8 cellular contexts compared by ENCODE assay signal in genomic region chr16:88737298-88738166, GRCh38. TPM values are rescaled to one million over a fixed set of nuclear protein-coding genes. Genes with fewer than 3 reads are reported as not detected.
DNase-seq lines count a peak whose midpoint lies in the region; ATAC-seq and TF ChIP-seq lines count a peak whose summit lies in the region.

No MANE protein-coding gene starts in this region.

- peak; percentile 34 to 88 (median 54) for DNase-seq in CD8-positive, alpha-beta T cell
- peak; percentile 72 for DNase-seq in NCI-H2227 (lab: John Stamatoyannopoulos, UW; ENCODE audit: unreplicated experiment)
- peak; percentile 82 for DNase-seq in activated CD4-positive, alpha-beta memory T cell treated with anti-CD3 and anti-CD28 coated beads for 36 hours
- DNase-seq in dermis microvascular lymphatic vessel endothelial cell (ENCODE audit: low read depth in 2 of 2) = peak; percentile 50 to 59
- DNase-seq in mesendoderm = peak; percentile 77
- DNase-seq in stimulated activated CD8-positive, alpha-beta memory T cell treated with anti-CD3 and anti-CD28 coated beads, Interleukin-4, amount 100 ng/mL, for 4 hours (ENCODE audit: low read depth in 2 of 2, low spot score in 1 of 2) = peak; percentile 8 to 55
- DNase-seq in putamen (ENCODE audit: low spot score) = no peak

- peak; percentile 95 for TF ChIP-seq CTCF in CD8-positive, alpha-beta T cell (IDR thresholded peaks at IDR 0.05)

- no peak overlapping the region for H2BK120ac ChIP-seq in mesendoderm (ENCODE audit: low read depth, low read length)

- H3K27ac ChIP-seq in CD8-positive, alpha-beta T cell (ENCODE audit: low read depth, low read length) = no peak overlapping the region
- H3K27ac ChIP-seq in mesendoderm (ENCODE audit: low read depth, low read length) = no peak overlapping the region

- no peak overlapping the region for H3K4me3 ChIP-seq in CD8-positive, alpha-beta T cell (ENCODE audit: low read depth, low read length)
- H3K4me3 ChIP-seq in mesendoderm (ENCODE audit: low read length) = no peak overlapping the region

- no peak overlapping the region for H2BK5ac ChIP-seq in mesendoderm (ENCODE audit: low read length)

- no peaks in the 10 kb centered on the region for H3K27me3 ChIP-seq in CD8-positive, alpha-beta T cell (ENCODE audit: insufficient read depth, low read length)
- no peaks in the 10 kb centered on the region for H3K27me3 ChIP-seq in mesendoderm (ENCODE audit: insufficient read depth, low read length, poor library complexity)

- no peaks in the 10 kb centered on the region for H3K79me2 ChIP-seq in mesendoderm (ENCODE audit: control insufficient read depth, insufficient read depth, low read length)

- ATAC-seq in CD8-positive, alpha-beta T cell = peak; percentile 97
- ATAC-seq in GM21390 (IDR thresholded peaks at IDR 0.05; ENCODE audit: unreplicated experiment) = peak; percentile 55

- H3K9ac ChIP-seq in mesendoderm (ENCODE audit: low read length) = no peak overlapping the region

- H4K5ac ChIP-seq in mesendoderm (ENCODE audit: low read length) = no peak overlapping the region

- peaks cover 2% of the 10 kb centered on the region for H3K4me1 Mint-ChIP-seq in CD8-positive, alpha-beta T cell (ENCODE audit: low read depth)
- peaks cover 9% of the 10 kb centered on the region for H3K4me1 Mint-ChIP-seq in activated CD4-positive, alpha-beta memory T cell treated with anti-CD3 and anti-CD28 coated beads for 36 hours (ENCODE audit: low read depth)

- CTCF ChIA-PET in CD8-positive, alpha-beta T cell (lab: Charles Lee) = interaction anchor here (0.6 to 4.0 kb wide), 33 partner anchors 8 to 478 kb away, joined by 3 to 56 read pairs (median 6); partner anchors contain the start of genes MVD and PIEZO1
- CTCF ChIA-PET in activated CD4-positive, alpha-beta memory T cell treated with anti-CD3 and anti-CD28 coated beads for 36 hours (lab: Charles Lee) = interaction anchor here (0.6 to 6.0 kb wide), 46 partner anchors 9 to 824 kb away, joined by 3 to 118 read pairs (median 5); partner anchors contain the start of genes APRT, CDH15, PIEZO1 and ZC3H18

- POLR2A ChIA-PET in CD8-positive, alpha-beta T cell (lab: Charles Lee) = interaction anchor here (0.9 to 1.3 kb wide), 2 partner anchors 33 to 44 kb away, joined by 3 to 5 read pairs; no protein-coding TSS in a partner anchor
- POLR2A ChIA-PET in activated CD4-positive, alpha-beta memory T cell treated with anti-CD3 and anti-CD28 coated beads for 36 hours (lab: Charles Lee) = interaction anchor here (1.0 to 1.3 kb wide), 3 partner anchors 43 to 74 kb away, joined by 4 to 7 read pairs (median 5); partner anchors contain the start of gene APRT

- WGBS in mesendoderm (ENCODE audit: extremely low coverage, insufficient coverage, low lambda C conversion rate) = no CpG with 5 or more reads among the region's 54 CpGs

- no peak overlapping the region for H4K8ac ChIP-seq in mesendoderm (ENCODE audit: low read depth, low read length)

- no peaks in the 10 kb centered on the region for H3K9me3 ChIP-seq in CD8-positive, alpha-beta T cell (ENCODE audit: low read length)

- peaks cover 6% of the 10 kb centered on the region for H3K4me1 ChIP-seq in CD8-positive, alpha-beta T cell (ENCODE audit: insufficient read depth, low read length)
- no peaks in the 10 kb centered on the region for H3K4me1 ChIP-seq in mesendoderm (ENCODE audit: control insufficient read depth, low read depth, low read length)

- H3K56ac ChIP-seq in mesendoderm (ENCODE audit: low read length) = no peak overlapping the region

- H3K27me3 Mint-ChIP-seq in CD8-positive, alpha-beta T cell (ENCODE audit: low read depth) = no peaks in the 10 kb centered on the region
- no peaks in the 10 kb centered on the region for H3K27me3 Mint-ChIP-seq in activated CD4-positive, alpha-beta memory T cell treated with anti-CD3 and anti-CD28 coated beads for 36 hours

- no peak overlapping the region for H3K4me2 ChIP-seq in mesendoderm (ENCODE audit: low read length)

- no peak overlapping the region for H3K4ac ChIP-seq in mesendoderm (ENCODE audit: low read depth, low read length)

- no peak overlapping the region for H2BK15ac ChIP-seq in mesendoderm (replicated peaks; ENCODE audit: low read depth)

- no peaks in the 10 kb centered on the region for H3K36me3 ChIP-seq in CD8-positive, alpha-beta T cell (ENCODE audit: insufficient read depth, low read length)
- peaks cover 3% of the 10 kb centered on the region for H3K36me3 ChIP-seq in mesendoderm (ENCODE audit: control insufficient read depth, insufficient read depth, low read length)

- H2AK5ac ChIP-seq in mesendoderm (ENCODE audit: low read length) = no peak overlapping the region

- no peak overlapping the region for H3K23ac ChIP-seq in mesendoderm (ENCODE audit: low read length)

- peaks cover 10% of the 10 kb centered on the region for H3K36me3 Mint-ChIP-seq in CD8-positive, alpha-beta T cell
- H3K36me3 Mint-ChIP-seq in activated CD4-positive, alpha-beta memory T cell treated with anti-CD3 and anti-CD28 coated beads for 36 hours = peaks cover 2% of the 10 kb centered on the region

- H3K4me3 Mint-ChIP-seq in CD8-positive, alpha-beta T cell = no peak overlapping the region
- no peak overlapping the region for H3K4me3 Mint-ChIP-seq in activated CD4-positive, alpha-beta memory T cell treated with anti-CD3 and anti-CD28 coated beads for 36 hours

- intact Hi-C loops in CD8-positive, alpha-beta T cell (cut with DNase I, micrococcal nuclease) = loop anchor here (1.0 to 10.0 kb wide), 6 partner anchors 35 to 479 kb away; partner anchors contain the start of genes PIEZO1 (in 2 of the 2) and TRAPPC2L (in 1 of the 2)
- intact Hi-C loops in activated CD4-positive, alpha-beta memory T cell treated with anti-CD3 and anti-CD28 coated beads for 36 hours (cut with micrococcal nuclease) = loop anchor here (2.0 kb wide), 1 partner anchor 45 kb away; no protein-coding TSS in a partner anchor

- H3K9me3 Mint-ChIP-seq in CD8-positive, alpha-beta T cell = no peaks in the 10 kb centered on the region
- H3K9me3 Mint-ChIP-seq in activated CD4-positive, alpha-beta memory T cell treated with anti-CD3 and anti-CD28 coated beads for 36 hours = no peaks in the 10 kb centered on the region

- no peaks in the 10 kb centered on the region for H3K79me1 ChIP-seq in mesendoderm (ENCODE audit: low read length)

- H3K27ac Mint-ChIP-seq in CD8-positive, alpha-beta T cell = no peak overlapping the region
- no peak overlapping the region for H3K27ac Mint-ChIP-seq in activated CD4-positive, alpha-beta memory T cell treated with anti-CD3 and anti-CD28 coated beads for 36 hours

- no peak overlapping the region for H3K18ac ChIP-seq in mesendoderm (ENCODE audit: low read length)

RNA-seq across cellular contexts. Expression of gene CTU2, which starts 31.2 kb away (rescaled TPM):
- 10 to 100 TPM; 59.5 to 60.4 TPM for total RNA-seq in CD8-positive, alpha-beta T cell
- total RNA-seq in activated CD4-positive, alpha-beta memory T cell treated with anti-CD3 and anti-CD28 coated beads for 36 hours = 10 to 100 TPM; 38.0 to 41.6 TPM
- 10.8 and 12.8 TPM in 2 replicates for total RNA-seq in dermis microvascular lymphatic vessel endothelial cell
- polyA plus RNA-seq in mesendoderm (2013, experiment 1 of 2) = 71.4 TPM
- polyA plus RNA-seq in mesendoderm (2013, experiment 2 of 2) = 64.6 TPM

RNA-seq across cellular contexts. Expression of gene RNF166, which starts 31.3 kb away (rescaled TPM):
- 100 to 1,000 TPM; 371 to 406 TPM for total RNA-seq in CD8-positive, alpha-beta T cell
- total RNA-seq in activated CD4-positive, alpha-beta memory T cell treated with anti-CD3 and anti-CD28 coated beads for 36 hours = 10 to 100 TPM; 46.4 to 55.6 TPM
- total RNA-seq in dermis microvascular lymphatic vessel endothelial cell = 9.1 and 13.0 TPM in 2 replicates
- 16.0 TPM for polyA plus RNA-seq in mesendoderm (2013, experiment 1 of 2)
- 17.0 TPM for polyA plus RNA-seq in mesendoderm (2013, experiment 2 of 2)

RNA-seq across cellular contexts. Expression of gene PIEZO1, which starts 47.5 kb away (rescaled TPM):
- 10 to 100 TPM; 67.4 to 70.1 TPM for total RNA-seq in CD8-positive, alpha-beta T cell
- 100 to 1,000 TPM; 221 to 234 TPM for total RNA-seq in activated CD4-positive, alpha-beta memory T cell treated with anti-CD3 and anti-CD28 coated beads for 36 hours
- total RNA-seq in dermis microvascular lymphatic vessel endothelial cell = 238 and 422 TPM in 2 replicates
- polyA plus RNA-seq in mesendoderm (2013, experiment 1 of 2) = 37.5 TPM
- 38.4 TPM for polyA plus RNA-seq in mesendoderm (2013, experiment 2 of 2)

RNA-seq across cellular contexts. Expression of gene SNAI3, which starts 51.2 kb away (rescaled TPM):
- total RNA-seq in CD8-positive, alpha-beta T cell = 1 to 10 TPM; 3.1 to 3.4 TPM
- 1 to 10 TPM; 5.5 to 5.8 TPM for total RNA-seq in activated CD4-positive, alpha-beta memory T cell treated with anti-CD3 and anti-CD28 coated beads for 36 hours
- total RNA-seq in dermis microvascular lymphatic vessel endothelial cell = 0.13 and 0.25 TPM in 2 replicates
- 1.3 TPM for polyA plus RNA-seq in mesendoderm (2013, experiment 1 of 2)
- 1.3 TPM for polyA plus RNA-seq in mesendoderm (2013, experiment 2 of 2)

Comparison
In these comparisons a context has a peak if more than half of its experiments do, and no peak if none do; other contexts are left out.
1. RNA of gene RNF166, which starts 31.3 kb away (total RNA-seq): 371 to 406 TPM in CD8-positive, alpha-beta T cell; 46.4 to 55.6 TPM in activated CD4-positive, alpha-beta memory T cell treated with anti-CD3 and anti-CD28 coated beads for 36 hours and 9.1 to 13.0 TPM in dermis microvascular lymphatic vessel endothelial cell; every median in the first group is over 4 times any median in the second.